ENCODE assay signal across 8 cellular contexts in genomic region chr1:194407238-194407637, GRCh38.
DNase-seq lines count a peak whose midpoint lies in the region; TF ChIP-seq lines count a peak whose summit lies in the region.
"Not testable (repeated sequence)": the region's sequence is repeated elsewhere in the genome, so short reads cannot be mapped to it uniquely, and the experiment has no call there.

No MANE protein-coding gene starts in this region.

- not testable (repeated sequence) for H3K4me1 ChIP-seq in SK-N-SH (ENCODE audit: control insufficient read depth in 1 of 2, insufficient read depth in 2 of 2, low read depth in 1 of 2, low read length in 1 of 2)

- not testable (repeated sequence) for H3K27me3 ChIP-seq in MG63; SK-N-SH (ENCODE audit: insufficient read depth)

- not testable (repeated sequence) for H3K36me3 Mint-ChIP-seq in mesothelial cell of epicardium

- in situ Hi-C loops in astrocyte of the cerebellum (cut with HindIII; ENCODE audit: low sequenced_read_pairs): not testable (repeated sequence)

- not testable (repeated sequence) for H3K79me2 ChIP-seq in SK-N-SH (ENCODE audit: insufficient read depth)

- peak overlapping the region in 1 of 2 experiments; percentile 58; a peak in 1 of 4 replicates for H3K27ac ChIP-seq in SK-N-SH (ENCODE audit: low read depth in 2 of 2, low read length in 1 of 2)

- POLR2A ChIA-PET in SK-N-SH (lab: Yijun Ruan, JAX): not testable (repeated sequence)

- not testable (repeated sequence) for H3K9me3 ChIP-seq in MG63, SK-N-SH

- H3K9ac ChIP-seq in SK-N-SH: not testable (repeated sequence)

- H3K9me3 Mint-ChIP-seq in mesothelial cell of epicardium: not testable (repeated sequence)

- peak overlapping the region; percentile 5 for H3K27ac Mint-ChIP-seq in mesothelial cell of epicardium

- not testable (repeated sequence) for H3K9me2 ChIP-seq in SK-N-SH

- H3K36me3 ChIP-seq in MG63; SK-N-SH (replicated peaks in 1 of 2; ENCODE audit: control insufficient read depth in 1 of 2, insufficient read depth in 2 of 2, low read length in 1 of 2): not testable (repeated sequence)

- not testable (repeated sequence) for TF ChIP-seq EP300 in SK-N-SH (IDR thresholded peaks at IDR 0.05; ENCODE audit: borderline replicate concordance in 1 of 2, low read depth in 1 of 2, low read length in 1 of 2)

- TF ChIP-seq CTCF in SK-N-SH (IDR thresholded peaks at IDR 0.05); astrocyte of the cerebellum (IDR thresholded peaks at IDR 0.05; ENCODE audit: low read depth, low read length, missing control alignments); epithelial cell of esophagus (IDR thresholded peaks at IDR 0.05; ENCODE audit: insufficient read depth, low read depth, low read length, missing control alignments); mesothelial cell of epicardium (IDR thresholded peaks at IDR 0.05; ENCODE audit: unreplicated experiment): not testable (repeated sequence)

- H3K4me1 Mint-ChIP-seq in mesothelial cell of epicardium: not testable (repeated sequence)

- TF ChIP-seq RAD21 in SK-N-SH (IDR thresholded peaks at IDR 0.05; ENCODE audit: low read length): not testable (repeated sequence)

- not testable (repeated sequence) for H4K20me1 ChIP-seq in SK-N-SH (ENCODE audit: insufficient read depth)

- H3F3A ChIP-seq in SK-N-SH (replicated peaks; ENCODE audit: insufficient read depth): not testable (repeated sequence)

- H3K4me3 Mint-ChIP-seq in mesothelial cell of epicardium: not testable (repeated sequence)

- WGBS in SK-N-SH (ENCODE audit: low lambda C conversion rate): 26% methylated on average over 2 of the region's 2 CpGs

- CTCF ChIA-PET in SK-N-SH (lab: Yijun Ruan, JAX): not testable (repeated sequence)

- not testable (repeated sequence) for H3K4me2 ChIP-seq in SK-N-SH

- not testable (repeated sequence) for H3K27me3 Mint-ChIP-seq in mesothelial cell of epicardium (ENCODE audit: low read depth)

- DNase-seq in A172 (ENCODE audit: low spot score) (peak; percentile 67), ELR (ENCODE audit: low read depth) (peak; percentile 49), HS-5 (ENCODE audit: low read depth) (peak; percentile 24), MG63 (peak; percentile 16), astrocyte of the cerebellum (ENCODE audit: low read depth) (peak; percentile 1), epithelial cell of esophagus (ENCODE audit: low read depth) (peak; percentile 39)
- not testable (repeated sequence) for DNase-seq in SK-N-SH; mesothelial cell of epicardium (ENCODE audit: low spot score in 2 of 2, unreplicated experiment in 2 of 2)

- H2AFZ ChIP-seq in SK-N-SH (ENCODE audit: low read depth): not testable (repeated sequence)

- H3K4me3 ChIP-seq in MG63; SK-N-SH (ENCODE audit: low read depth in 2 of 2, low read length in 1 of 2); astrocyte of the cerebellum (ENCODE audit: low read depth, low read length); epithelial cell of esophagus (ENCODE audit: low read length): not testable (repeated sequence)

TF ChIP-seq in SK-N-SH, 30 proteins besides CTCF, POLR2A, EP300 and RAD21:
- TF ChIP-seq PBX3 (IDR thresholded peaks at IDR 0.05): 0 out of 2 replicates have a peak, but pooled peaks have one; percentile 4
TF ChIP-seq in SK-N-SH: peak in this region for 1; not testable (repeated sequence) for 29.
